ENCODE assay signal across 21 cellular contexts in genomic region chr6:135728589-135728988, GRCh38.
"Had no signal": no experiment of that assay in that cellular context is flagged by ENCODE, and none has a peak within 500 bp of the region (broad histone marks: within the 10 kb centered on the region; RNA-seq: fewer than 3 reads in every experiment).

No MANE protein-coding gene starts in this region.

- H3K27me3 ChIP-seq: Peyer's patch, SJSA1 had no signal

- H3K4me3 ChIP-seq: PC-9, Peyer's patch, SJSA1, SK-N-MC had no signal

- H3K27ac ChIP-seq: PC-9, Peyer's patch, SJSA1, SK-N-MC had no signal

- H3K36me3 ChIP-seq: Peyer's patch, SJSA1 had no signal

- H2AFZ ChIP-seq: PC-9 had no signal

- DNase-seq: KBM-7, MM.1S, NCI-H1092 treated with DMSO at 0.1 percent for 48 hours, NCI-H1436, NCI-H187, NCI-H2029, NCI-H2081 treated with DMSO at 0.1 percent for 48 hours, NCI-H2171, NCI-H226, NCI-H446, NCI-H510A, NCI-H524 treated with DMSO at 0.1 percent for 48 hours, NCI-H69, NCI-H774, PC-9, Peyer's patch, Right ventricle myocardium superior, RPMI8226, SIG-M5 had no signal

- H3K4me1 ChIP-seq: Peyer's patch, SJSA1 had no signal

- H3K9me3 ChIP-seq: SJSA1 had no signal

- H3K4me2 ChIP-seq: PC-9 had no signal
